ENCODE assay signal across 8 cellular contexts in genomic region chr11:86632499-86633269, GRCh38. TPM values are rescaled to one million over a fixed set of nuclear protein-coding genes. Genes with fewer than 3 reads are reported as not detected.
DNase-seq lines count a peak whose midpoint lies in the region; ATAC-seq lines count a peak whose summit lies in the region.

No MANE protein-coding gene starts in this region.

- H3K4me3 Mint-ChIP-seq in activated CD4-positive, alpha-beta T cell treated with anti-CD3 and anti-CD28 coated beads, Interleukin-2, amount 10 ng/mL, durations not matched to agents 24 days and 14 days: no peak overlapping the region
- H3K4me3 Mint-ChIP-seq in activated T-cell treated with anti-CD3 and anti-CD28 coated beads, Interleukin-2, amount 50 U/mL, for 4 hours: no peak overlapping the region
- H3K4me3 Mint-ChIP-seq in immature natural killer cell: no peak overlapping the region

- ATAC-seq in HG03565 (IDR thresholded peaks at IDR 0.05; ENCODE audit: unreplicated experiment): peak; percentile 54
- ATAC-seq in activated T-cell treated with anti-CD3 and anti-CD28 coated beads, Interleukin-2, amount 50 U/mL, for 4 hours: peak; percentile 66 to 72

- peak overlapping the region; percentile 20 for H3K27ac Mint-ChIP-seq in activated CD4-positive, alpha-beta T cell treated with anti-CD3 and anti-CD28 coated beads, Interleukin-2, amount 10 ng/mL, durations not matched to agents 24 days and 14 days
- no peak overlapping the region for H3K27ac Mint-ChIP-seq in immature natural killer cell

- peak; percentile 76 for DNase-seq in activated CD4-positive, alpha-beta T cell treated with anti-CD3 and anti-CD28 coated beads, Interleukin-2, amount 10 ng/mL, durations not matched to agents 24 days and 14 days
- DNase-seq in activated CD4-positive, alpha-beta T cell treated with anti-CD3 and anti-CD28 coated beads for 1 hour: no peak
- no peak for DNase-seq in activated T-cell treated with anti-CD3 and anti-CD28 coated beads, Interleukin-2, amount 50 U/mL, for 4 hours
- peak in 2 of 3 donors; percentile 14 to 17 for DNase-seq in immature natural killer cell
- no peak for DNase-seq in activated effector memory CD4-positive, alpha-beta T cell treated with anti-CD3 and anti-CD28 coated beads, Interleukin-2, amount 50 U/mL, for 16 hours
- no peak for DNase-seq in NCI-H1092 treated with DMSO at 0.1 percent for 48 hours (lab: John Stamatoyannopoulos, UW)
- DNase-seq in NCI-H524 (lab: John Stamatoyannopoulos, UW): no peak

- intact Hi-C loops in activated CD4-positive, alpha-beta T cell treated with anti-CD3 and anti-CD28 coated beads, Interleukin-2, amount 10 ng/mL, durations not matched to agents 24 days and 14 days (cut with micrococcal nuclease): loop anchor here (5.0 kb wide), 1 partner anchor 55 kb away; no protein-coding TSS in a partner anchor

- H3K36me3 Mint-ChIP-seq in activated CD4-positive, alpha-beta T cell treated with anti-CD3 and anti-CD28 coated beads, Interleukin-2, amount 10 ng/mL, durations not matched to agents 24 days and 14 days (ENCODE audit: low read depth): no peaks in the 10 kb centered on the region
- H3K36me3 Mint-ChIP-seq in activated T-cell treated with anti-CD3 and anti-CD28 coated beads, Interleukin-2, amount 50 U/mL, for 4 hours (ENCODE audit: insufficient read depth): no peaks in the 10 kb centered on the region
- H3K36me3 Mint-ChIP-seq in immature natural killer cell: peaks cover 3 to 4% (median 4%) of the 10 kb centered on the region in 3 donors

- H3K4me1 Mint-ChIP-seq in activated CD4-positive, alpha-beta T cell treated with anti-CD3 and anti-CD28 coated beads, Interleukin-2, amount 10 ng/mL, durations not matched to agents 24 days and 14 days: peaks cover 30% of the 10 kb centered on the region
- H3K4me1 Mint-ChIP-seq in activated T-cell treated with anti-CD3 and anti-CD28 coated beads, Interleukin-2, amount 50 U/mL, for 4 hours (ENCODE audit: low read depth): peaks cover 4% of the 10 kb centered on the region
- peaks cover 8 to 18% of the 10 kb centered on the region in 2 donors for H3K4me1 Mint-ChIP-seq in immature natural killer cell

- H3K9me3 Mint-ChIP-seq in activated CD4-positive, alpha-beta T cell treated with anti-CD3 and anti-CD28 coated beads, Interleukin-2, amount 10 ng/mL, durations not matched to agents 24 days and 14 days: no peaks in the 10 kb centered on the region
- no peaks in the 10 kb centered on the region for H3K9me3 Mint-ChIP-seq in activated T-cell treated with anti-CD3 and anti-CD28 coated beads, Interleukin-2, amount 50 U/mL, for 4 hours
- H3K9me3 Mint-ChIP-seq in immature natural killer cell: peaks cover 0 to 2% (median 0%) of the 10 kb centered on the region in 6 donors

- peaks cover 23% of the 10 kb centered on the region for H3K27me3 Mint-ChIP-seq in activated CD4-positive, alpha-beta T cell treated with anti-CD3 and anti-CD28 coated beads, Interleukin-2, amount 10 ng/mL, durations not matched to agents 24 days and 14 days
- peaks cover 3% of the 10 kb centered on the region for H3K27me3 Mint-ChIP-seq in activated T-cell treated with anti-CD3 and anti-CD28 coated beads, Interleukin-2, amount 50 U/mL, for 4 hours (ENCODE audit: low read depth)
- peaks cover 0 to 15% (median 14%) of the 10 kb centered on the region in 3 donors for H3K27me3 Mint-ChIP-seq in immature natural killer cell (ENCODE audit: low read depth in 3 of 3)

RNA-seq across cellular contexts. Expression of gene ME3, which starts 39.7 kb away (rescaled TPM):
- total RNA-seq in activated CD4-positive, alpha-beta T cell treated with anti-CD3 and anti-CD28 coated beads, Interleukin-2, amount 10 ng/mL, durations not matched to agents 24 days and 14 days: 12.2 and 12.9 TPM in 2 replicates
- total RNA-seq in activated T-cell treated with anti-CD3 and anti-CD28 coated beads, Interleukin-2, amount 50 U/mL, for 4 hours: 10 to 100 TPM in 1 of 3 donors, 1 to 10 TPM in 2; 5.3 to 10.3 (median 8.3) TPM
- polyA plus RNA-seq in immature natural killer cell: 1 to 10 TPM in 2 of 3 donors, not detected in 1; 1.3 to 3.7 TPM

Comparison
In these comparisons a context has a peak if more than half of its experiments do, and no peak if none do; other contexts are left out.
1. DNase-seq: peak in activated CD4-positive, alpha-beta T cell treated with anti-CD3 and anti-CD28 coated beads, Interleukin-2, amount 10 ng/mL, durations not matched to agents 24 days and 14 days (single experiment) and immature natural killer cell (2 of 3); none in activated CD4-positive, alpha-beta T cell treated with anti-CD3 and anti-CD28 coated beads for 1 hour (single experiment), activated T-cell treated with anti-CD3 and anti-CD28 coated beads, Interleukin-2, amount 50 U/mL, for 4 hours (single experiment), activated effector memory CD4-positive, alpha-beta T cell treated with anti-CD3 and anti-CD28 coated beads, Interleukin-2, amount 50 U/mL, for 16 hours (single experiment), NCI-H1092 treated with DMSO at 0.1 percent for 48 hours (single experiment) and NCI-H524 (0 of 2).